27 cellular contexts compared by ENCODE assay signal in the genomic region with DNA sequence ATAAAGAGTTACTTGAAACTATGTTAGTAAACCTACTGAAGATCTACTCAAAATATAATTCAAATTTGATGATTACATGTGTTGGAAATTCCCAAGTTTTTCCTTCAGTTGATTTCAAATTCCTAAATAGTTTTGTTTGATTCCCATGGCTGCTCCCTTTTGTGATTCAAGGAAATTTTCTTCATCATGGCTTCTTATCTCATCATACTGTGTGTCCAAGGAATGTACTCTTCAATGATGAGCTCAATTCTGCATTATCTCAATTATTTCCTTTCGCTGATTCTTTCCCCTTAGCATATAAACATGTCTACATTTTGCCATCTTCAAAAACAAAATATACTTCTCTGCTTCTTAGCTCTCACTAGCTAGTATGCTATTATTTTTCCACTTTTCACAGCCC.
"Had no signal": no experiment of that assay in that cellular context is flagged by ENCODE, and none has a peak within 500 bp of the region (broad histone marks: within the 10 kb centered on the region; RNA-seq: fewer than 3 reads in every experiment).

No MANE protein-coding gene starts in this region.

- H3K36me3 Mint-ChIP-seq: activated CD8-positive, alpha-beta memory T cell treated with anti-CD3 and anti-CD28 coated beads, Interleukin-2, amount 10 ng/mL, durations not matched to agents 7 days and 5 days; activated naive CD8-positive, alpha-beta T cell; T-cell had no signal

- H3K9me3 ChIP-seq: breast epithelium had no signal

- H3K9me3 Mint-ChIP-seq: activated CD4-positive, alpha-beta T cell treated with anti-CD3 and anti-CD28 coated beads, Interleukin-2, amount 10 ng/mL, durations not matched to agents 24 days and 14 days; activated T-cell treated with anti-CD3 and anti-CD28 coated beads, Interleukin-2, amount 50 U/mL, for 24 hours; activated T-helper 1 cell treated with anti-CD3 and anti-CD28 coated beads, Interleukin-12 subunit alpha, Interleukin-12 subunit beta, Interleukin-2, Interleukin-4 antibody, amounts not matched to agents 30 ng/mL and 10 ng/mL and 1 ng/mL, durations not matched to agents 14 hours and 24 hours and 36 hours had no signal

- H3K4me3 Mint-ChIP-seq: activated B cell treated with CpG ODN at 0.5 μM for 24 hours; activated CD4-positive, alpha-beta T cell treated with anti-CD3 and anti-CD28 coated beads, Interleukin-2, amount 10 ng/mL, durations not matched to agents 24 days and 14 days; activated CD8-positive, alpha-beta memory T cell treated with anti-CD3 and anti-CD28 coated beads, Interleukin-2, amount 10 ng/mL, durations not matched to agents 7 days and 5 days; activated naive CD8-positive, alpha-beta T cell; activated T-cell treated with anti-CD3 and anti-CD28 coated beads, Interleukin-2, amount 50 U/mL, for 24 hours; activated T-helper 1 cell treated with anti-CD3 and anti-CD28 coated beads, Interleukin-12 subunit alpha, Interleukin-12 subunit beta, Interleukin-2, Interleukin-4 antibody, amounts not matched to agents 30 ng/mL and 10 ng/mL and 1 ng/mL, durations not matched to agents 14 hours and 24 hours and 36 hours; T-cell had no signal

- H3K4me1 Mint-ChIP-seq: activated B cell treated with CpG ODN at 0.5 μM for 24 hours; activated CD4-positive, alpha-beta T cell treated with anti-CD3 and anti-CD28 coated beads, Interleukin-2, amount 10 ng/mL, durations not matched to agents 24 days and 14 days; activated CD8-positive, alpha-beta memory T cell treated with anti-CD3 and anti-CD28 coated beads, Interleukin-2, amount 10 ng/mL, durations not matched to agents 7 days and 5 days; T-cell had no signal

- H2AFZ ChIP-seq: PC-9 had no signal

- H3K27me3 ChIP-seq: breast epithelium, MG63 had no signal

- H3K27ac ChIP-seq: breast epithelium, PC-9 had no signal

- DNase-seq: activated B cell treated with CpG ODN at 0.5 μM for 24 hours; activated CD4-positive, alpha-beta T cell treated with anti-CD3 and anti-CD28 coated beads for 1 hour; activated CD4-positive, alpha-beta T cell treated with anti-CD3 and anti-CD28 coated beads, Interleukin-2, amount 10 ng/mL, durations not matched to agents 24 days and 14 days; activated CD4-positive, alpha-beta T cell treated with anti-CD3 and anti-CD28 coated beads, Interleukin-2, amount 50 U/mL, for 48 hours; activated CD8-positive, alpha-beta memory T cell treated with anti-CD3 and anti-CD28 coated beads, Interleukin-2, amount 10 ng/mL, durations not matched to agents 7 days and 5 days; activated effector memory CD4-positive, alpha-beta T cell treated with anti-CD3 and anti-CD28 coated beads, Interleukin-2, amount 50 U/mL, for 16 hours; activated naive CD4-positive, alpha-beta T cell treated with Interleukin-2 at 50 U/mL for 16 hours; activated T-cell treated with anti-CD3 and anti-CD28 coated beads, Interleukin-2, amount 50 U/mL, for 24 hours; central memory CD4-positive, alpha-beta T cell; MG63; MV-4-11; NCI-H1092 treated with DMSO at 0.1 percent for 48 hours; NCI-H1417 treated with DMSO at 0.1 percent for 48 hours; NCI-H1694; NCI-H2029; NCI-H2107; NCI-H345; NCI-H510A; NCI-H526 treated with DMSO at 0.1 percent for 48 hours; PC-9; SHP77 treated with DMSO at 0.1 percent for 48 hours; T-cell; T-helper 2 cell; T1000 had no signal

- H3K4me2 ChIP-seq: PC-9 had no signal

- ATAC-seq: activated CD8-positive, alpha-beta memory T cell treated with anti-CD3 and anti-CD28 coated beads, Interleukin-2, amount 10 ng/mL, durations not matched to agents 7 days and 5 days; T-cell had no signal

- H3K4me1 ChIP-seq: breast epithelium had no signal

- H3K27me3 Mint-ChIP-seq: activated B cell treated with CpG ODN at 0.5 μM for 24 hours; activated CD4-positive, alpha-beta T cell treated with anti-CD3 and anti-CD28 coated beads, Interleukin-2, amount 10 ng/mL, durations not matched to agents 24 days and 14 days; activated CD8-positive, alpha-beta memory T cell treated with anti-CD3 and anti-CD28 coated beads, Interleukin-2, amount 10 ng/mL, durations not matched to agents 7 days and 5 days; activated T-cell treated with anti-CD3 and anti-CD28 coated beads, Interleukin-2, amount 50 U/mL, for 24 hours had no signal

- H3K36me3 ChIP-seq: breast epithelium, MG63 had no signal

- H3K27ac Mint-ChIP-seq: activated B cell treated with CpG ODN at 0.5 μM for 24 hours; activated CD4-positive, alpha-beta T cell treated with anti-CD3 and anti-CD28 coated beads, Interleukin-2, amount 10 ng/mL, durations not matched to agents 24 days and 14 days; activated CD8-positive, alpha-beta memory T cell treated with anti-CD3 and anti-CD28 coated beads, Interleukin-2, amount 10 ng/mL, durations not matched to agents 7 days and 5 days; activated naive CD8-positive, alpha-beta T cell; activated T-cell treated with anti-CD3 and anti-CD28 coated beads, Interleukin-2, amount 50 U/mL, for 24 hours; activated T-helper 1 cell treated with anti-CD3 and anti-CD28 coated beads, Interleukin-12 subunit alpha, Interleukin-12 subunit beta, Interleukin-2, Interleukin-4 antibody, amounts not matched to agents 30 ng/mL and 10 ng/mL and 1 ng/mL, durations not matched to agents 14 hours and 24 hours and 36 hours; T-cell had no signal

- H3K4me3 ChIP-seq: breast epithelium, MG63, PC-9 had no signal
